In the genomic region with DNA sequence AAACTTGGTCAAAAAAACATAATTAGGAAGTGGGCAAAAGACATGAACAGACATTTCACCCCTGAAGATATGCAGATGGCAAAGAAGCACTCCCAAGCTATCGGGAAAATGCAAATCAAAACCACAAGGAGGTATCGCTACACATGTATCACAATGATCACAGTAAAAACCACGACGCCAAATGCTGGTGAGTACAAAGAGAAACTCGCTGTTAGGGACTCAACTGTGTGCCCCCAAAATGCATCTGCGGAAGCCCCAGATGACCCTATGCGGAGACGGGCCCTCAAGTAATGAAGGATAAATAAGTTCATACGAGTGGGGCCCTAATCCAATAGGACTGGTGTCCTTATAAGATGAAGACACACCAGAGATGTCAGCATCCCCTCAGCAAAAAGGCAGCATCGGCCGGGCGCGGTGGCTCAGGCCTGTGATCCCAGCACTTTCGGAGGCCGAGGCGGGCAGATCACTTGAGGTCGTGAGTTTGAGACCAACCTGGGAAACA, we compare ENCODE assay signal across 11 cellular contexts. TPM values are rescaled to one million over a fixed set of nuclear protein-coding genes. Genes with fewer than 3 reads are reported as not detected.
DNase-seq lines count a peak whose midpoint lies in the region; ATAC-seq and TF ChIP-seq lines count a peak whose summit lies in the region.
"Had no signal": no experiment of that assay in that cellular context is flagged by ENCODE, and none has a peak within 500 bp of the region (broad histone marks: within the 10 kb centered on the region; RNA-seq: fewer than 3 reads in every experiment).

No MANE protein-coding gene starts in this region.

- POLR2A ChIA-PET in activated naive CD8-positive, alpha-beta T cell treated with anti-CD3 and anti-CD28 coated beads, Interleukin-2, amount 10 ng/mL, durations not matched to agents 7 days and 5 days (lab: Charles Lee) = interaction anchor here (0.8 to 1.6 kb wide), 3 partner anchors 9 to 49 kb away, joined by 3 to 7 read pairs (median 3); a partner anchor contains a TSS

- H3K4me1 Mint-ChIP-seq in activated naive CD8-positive, alpha-beta T cell treated with anti-CD3 and anti-CD28 coated beads, Interleukin-2, amount 10 ng/mL, durations not matched to agents 7 days and 5 days = peaks cover 34% of the 10 kb centered on the region

- TF ChIP-seq CTCF in upper lobe of right lung (IDR thresholded peaks at IDR 0.05) = no peak

- peak overlapping the region; percentile 67 for H3K27ac Mint-ChIP-seq in activated naive CD8-positive, alpha-beta T cell treated with anti-CD3 and anti-CD28 coated beads, Interleukin-2, amount 10 ng/mL, durations not matched to agents 7 days and 5 days

- H3K4me1 ChIP-seq in upper lobe of right lung = peaks cover 2% of the 10 kb centered on the region

- peaks cover 38% of the 10 kb centered on the region for H3K36me3 Mint-ChIP-seq in activated naive CD8-positive, alpha-beta T cell treated with anti-CD3 and anti-CD28 coated beads, Interleukin-2, amount 10 ng/mL, durations not matched to agents 7 days and 5 days

- ATAC-seq in left ventricle myocardium superior (no peak), HG03097 (IDR thresholded peaks at IDR 0.05; ENCODE audit: low FRiP score, unreplicated experiment) (peak; percentile 51), upper lobe of right lung (no peak)
- no peak for ATAC-seq in activated naive CD8-positive, alpha-beta T cell treated with anti-CD3 and anti-CD28 coated beads, Interleukin-2, amount 10 ng/mL, durations not matched to agents 7 days and 5 days (ENCODE audit: low read depth)
- ATAC-seq: heart left ventricle had no signal

- no peak overlapping the region for H3K4me3 ChIP-seq in upper lobe of right lung
- H3K4me3 ChIP-seq: heart left ventricle had no signal

- H3K27ac ChIP-seq in upper lobe of right lung = no peak overlapping the region
- H3K27ac ChIP-seq: heart left ventricle, VCaP had no signal

- in situ Hi-C loops in KBM-7 (cut with MboI; ENCODE audit: low pct_unique_long_range_greater_than_20kb, low sequenced_read_pairs) = no loop called here

- peaks cover 5% of the 10 kb centered on the region for H3K36me3 ChIP-seq in upper lobe of right lung
- H3K36me3 ChIP-seq: BE2C had no signal

- no peaks in the 10 kb centered on the region for H3K27me3 ChIP-seq in upper lobe of right lung
- H3K27me3 ChIP-seq: BE2C, heart left ventricle had no signal

- no peaks in the 10 kb centered on the region for H3K27me3 Mint-ChIP-seq in activated naive CD8-positive, alpha-beta T cell treated with anti-CD3 and anti-CD28 coated beads, Interleukin-2, amount 10 ng/mL, durations not matched to agents 7 days and 5 days

- H3K4me3 Mint-ChIP-seq in activated naive CD8-positive, alpha-beta T cell treated with anti-CD3 and anti-CD28 coated beads, Interleukin-2, amount 10 ng/mL, durations not matched to agents 7 days and 5 days = peak overlapping the region; percentile 6

- DNase-seq in cardiac septum (ENCODE audit: low spot score) (peak; percentile 36), left ventricle myocardium superior (no peak), upper lobe of right lung (peak; percentile 37), KBM-7 (no peak), DMS153 (lab: John Stamatoyannopoulos, UW) (no peak), HK-2 (ENCODE audit: unreplicated experiment) (no peak)
- DNase-seq in activated naive CD8-positive, alpha-beta T cell treated with anti-CD3 and anti-CD28 coated beads, Interleukin-2, amount 10 ng/mL, durations not matched to agents 7 days and 5 days = no peak
- DNase-seq: BE2C, heart left ventricle had no signal

- peaks cover 3% of the 10 kb centered on the region for H3K9me3 Mint-ChIP-seq in activated naive CD8-positive, alpha-beta T cell treated with anti-CD3 and anti-CD28 coated beads, Interleukin-2, amount 10 ng/mL, durations not matched to agents 7 days and 5 days

- intact Hi-C loops in cardiac septum (cut with DNase I) (no loop called here), left ventricle myocardium superior (cut with micrococcal nuclease) (no loop called here), upper lobe of right lung (cut with DNase I) (no loop called here)

- H3K9me3 ChIP-seq in upper lobe of right lung = no peaks in the 10 kb centered on the region
- H3K9me3 ChIP-seq: BE2C had no signal

RNA-seq across cellular contexts. Expression of a gene that starts 10.2 kb away (rescaled TPM):
- 36.1 TPM for total RNA-seq in cardiac septum
- total RNA-seq in left ventricle myocardium superior = 29.7 TPM
- total RNA-seq in activated naive CD8-positive, alpha-beta T cell treated with anti-CD3 and anti-CD28 coated beads, Interleukin-2, amount 10 ng/mL, durations not matched to agents 7 days and 5 days = 100 to 1,000 TPM; 169 to 182 TPM
- 138 TPM for total RNA-seq in upper lobe of right lung

RNA-seq across cellular contexts. Expression of a gene that starts 10.4 kb away (rescaled TPM):
- total RNA-seq in cardiac septum (22.7 TPM), left ventricle myocardium superior (19.8 TPM), upper lobe of right lung (42.4 TPM)
- 10 to 100 TPM; 38.2 to 39.8 TPM for total RNA-seq in activated naive CD8-positive, alpha-beta T cell treated with anti-CD3 and anti-CD28 coated beads, Interleukin-2, amount 10 ng/mL, durations not matched to agents 7 days and 5 days

RNA-seq across cellular contexts. Expression of a gene that starts 51.5 kb away (rescaled TPM):
- 5.2 TPM for total RNA-seq in cardiac septum
- total RNA-seq in left ventricle myocardium superior = 3.6 TPM
- 10 to 100 TPM; 31.3 to 32.4 TPM for total RNA-seq in activated naive CD8-positive, alpha-beta T cell treated with anti-CD3 and anti-CD28 coated beads, Interleukin-2, amount 10 ng/mL, durations not matched to agents 7 days and 5 days
- 19.1 TPM for total RNA-seq in upper lobe of right lung

Comparison
In these comparisons a context has a peak if more than half of its experiments do, and no peak if none do; other contexts are left out.
1. DNase-seq: peak in cardiac septum (single experiment) and upper lobe of right lung (single experiment); none in left ventricle myocardium superior (single experiment), activated naive CD8-positive, alpha-beta T cell treated with anti-CD3 and anti-CD28 coated beads, Interleukin-2, amount 10 ng/mL, durations not matched to agents 7 days and 5 days (single experiment), KBM-7 (single experiment), DMS153 (single experiment) and HK-2 (single experiment).